18 cellular contexts compared by ENCODE assay signal in the genomic region with DNA sequence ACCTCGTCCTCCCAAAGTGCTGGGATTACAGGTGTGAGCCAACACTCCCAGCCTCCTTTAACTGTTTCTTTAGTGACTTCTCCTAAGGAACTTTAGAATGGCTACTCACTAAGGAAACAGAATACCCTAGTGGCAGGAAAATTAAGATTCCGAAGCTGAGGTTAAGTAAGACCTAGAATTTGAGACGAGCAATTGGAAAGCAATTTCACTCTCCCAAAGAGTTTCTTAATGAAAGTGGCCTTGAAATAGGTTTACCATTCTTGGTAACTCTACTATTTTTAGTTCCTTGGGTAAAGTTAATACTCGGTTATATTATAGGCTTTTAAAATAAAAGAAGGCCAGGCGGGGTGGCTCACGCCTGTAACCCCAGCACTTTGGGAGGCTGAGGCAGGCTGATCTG. TPM values are rescaled to one million over a fixed set of nuclear protein-coding genes. Genes with fewer than 3 reads are reported as not detected.
DNase-seq lines count a peak whose midpoint lies in the region; ATAC-seq and TF ChIP-seq lines count a peak whose summit lies in the region.
"Had no signal": no experiment of that assay in that cellular context is flagged by ENCODE, and none has a peak within 500 bp of the region (broad histone marks: within the 10 kb centered on the region; RNA-seq: fewer than 3 reads in every experiment).

No MANE protein-coding gene starts in this region.

- ATAC-seq in WTC11 (peak; percentile 61), gastrocnemius medialis (peak; percentile 55 to 88), HG03460 (IDR thresholded peaks at IDR 0.05; ENCODE audit: unreplicated experiment) (no peak)
- ATAC-seq: HepG2 had no signal

- H3K4me1 ChIP-seq in gastrocnemius medialis (peaks cover 9 to 10% of the 10 kb centered on the region in 2 donors), Caco-2 (peaks cover 10% of the 10 kb centered on the region; the same call in 1 of the 2 replicates)

- H3K4me1 Mint-ChIP-seq in WTC11 (no peaks in the 10 kb centered on the region), Caco-2 (ENCODE audit: low read depth, unreplicated experiment) (no peaks in the 10 kb centered on the region), endothelial cell (ENCODE audit: unreplicated experiment) (peaks cover 12% of the 10 kb centered on the region)
- H3K4me1 Mint-ChIP-seq: CD4-positive, alpha-beta memory T cell had no signal

- H3K4me3 Mint-ChIP-seq in WTC11 = no peak overlapping the region
- no peak overlapping the region for H3K4me3 Mint-ChIP-seq in Caco-2 (ENCODE audit: unreplicated experiment)
- H3K4me3 Mint-ChIP-seq in endothelial cell (ENCODE audit: unreplicated experiment) = no peak overlapping the region
- H3K4me3 Mint-ChIP-seq: CD14-positive monocyte; CD4-positive, alpha-beta memory T cell; IgD-negative memory B cell had no signal

- CTCF ChIA-PET in WTC11 (lab: Charles Lee) = interaction anchor here (1.5 to 1.9 kb wide), 2 partner anchors 35 to 133 kb away, joined by 4 to 5 read pairs; no protein-coding TSS in a partner anchor
- CTCF ChIA-PET in Caco-2 (lab: Charles Lee) = no interaction called here

- no peaks in the 10 kb centered on the region for H3K36me3 ChIP-seq in gastrocnemius medialis
- H3K36me3 ChIP-seq in Caco-2 (ENCODE audit: control insufficient read depth, insufficient read depth, low read length) = no peaks in the 10 kb centered on the region
- H3K36me3 ChIP-seq: BLaER1 had no signal

- H3K4me3 ChIP-seq in gastrocnemius medialis (no peak overlapping the region), Caco-2 (ENCODE audit: low read depth, low read length) (no peak overlapping the region)
- H3K4me3 ChIP-seq: BLaER1 had no signal

- no peak overlapping the region for H3K27ac ChIP-seq in 22Rv1
- H3K27ac ChIP-seq in gastrocnemius medialis = peak overlapping the region in 3 of 4 donors; percentile 1 to 42 (median 18)
- H3K27ac ChIP-seq: BLaER1 had no signal

- POLR2A ChIA-PET in WTC11 (lab: Charles Lee) (no interaction called here), Caco-2 (lab: Charles Lee) (no interaction called here)

- H3K27ac Mint-ChIP-seq in WTC11 (no peak overlapping the region), Caco-2 (ENCODE audit: unreplicated experiment) (no peak overlapping the region), endothelial cell (ENCODE audit: unreplicated experiment) (no peak overlapping the region)
- H3K27ac Mint-ChIP-seq: CD14-positive monocyte; CD4-positive, alpha-beta memory T cell; IgD-negative memory B cell had no signal

- TF ChIP-seq CTCF in 22Rv1 (IDR thresholded peaks at IDR 0.05) (0 out of 2 replicates have a peak, but pooled peaks have one; percentile 4), WTC11 (IDR thresholded peaks at IDR 0.05) (no peak), gastrocnemius medialis (IDR thresholded peaks at IDR 0.05 in 4 of 5, conservative IDR thresholded peaks at IDR 0.05 in 1 of 5) (no peak), Caco-2 (IDR thresholded peaks at IDR 0.05; ENCODE audit: insufficient read depth in 1 of 2, low read depth in 1 of 2, low read length in 1 of 2, severe bottlenecking in 1 of 2, unreplicated experiment in 1 of 2) (no peak), endothelial cell (IDR thresholded peaks at IDR 0.05; ENCODE audit: unreplicated experiment) (no peak)

- BruUV-seq in Caco-2 (replicated peaks; lab: Mats Ljungman, UMichigan) = no TSS peak

- no peaks in the 10 kb centered on the region for H3K27me3 ChIP-seq in gastrocnemius medialis
- H3K27me3 ChIP-seq in Caco-2 (replicated peaks; ENCODE audit: control insufficient read depth, insufficient read depth, low read length) = no peaks in the 10 kb centered on the region
- H3K27me3 ChIP-seq: BLaER1 had no signal

- no peaks in the 10 kb centered on the region for H3K36me3 Mint-ChIP-seq in WTC11
- no peaks in the 10 kb centered on the region for H3K36me3 Mint-ChIP-seq in Caco-2 (ENCODE audit: insufficient read depth, unreplicated experiment)
- no peaks in the 10 kb centered on the region for H3K36me3 Mint-ChIP-seq in endothelial cell (ENCODE audit: low read depth, unreplicated experiment)
- H3K36me3 Mint-ChIP-seq: CD14-positive monocyte; CD4-positive, alpha-beta memory T cell; IgD-negative memory B cell had no signal

- H3K9me3 ChIP-seq in gastrocnemius medialis (no peaks in the 10 kb centered on the region), Caco-2 (no peaks in the 10 kb centered on the region)
- H3K9me3 ChIP-seq: BLaER1 had no signal

- no peak for TF ChIP-seq POLR2A in gastrocnemius medialis (IDR thresholded peaks at IDR 0.05)

- no peaks in the 10 kb centered on the region for H3K9me3 Mint-ChIP-seq in WTC11
- no peaks in the 10 kb centered on the region for H3K9me3 Mint-ChIP-seq in Caco-2 (ENCODE audit: unreplicated experiment)
- H3K9me3 Mint-ChIP-seq in endothelial cell (ENCODE audit: unreplicated experiment) = no peaks in the 10 kb centered on the region
- H3K9me3 Mint-ChIP-seq: CD14-positive monocyte; CD4-positive, alpha-beta memory T cell; IgD-negative memory B cell had no signal

- DNase-seq in WTC11 (ENCODE audit: low spot score) (no peak), fibroblast of gingiva (ENCODE audit: low read depth) (peak; percentile 45), gastrocnemius medialis (no peak), T1000 (lab: John Stamatoyannopoulos, UW) (no peak), Caco-2 (no peak), endothelial cell (ENCODE audit: low spot score) (no peak)
- DNase-seq: 8988T; Calu3; CD4-positive, alpha-beta memory T cell; DMS79 treated with DMSO at 0.1 percent for 48 hours; GF-D8; HCEC 1CT had no signal

- intact Hi-C loops in gastrocnemius medialis (cut with DNase I; ENCODE audit: low total_unique reads) = no loop called here
- intact Hi-C loops in Caco-2 (cut with micrococcal nuclease; ENCODE audit: unreplicated experiment) = no loop called here

- H3K27me3 Mint-ChIP-seq in WTC11 (ENCODE audit: low read depth) (no peaks in the 10 kb centered on the region), Caco-2 (ENCODE audit: insufficient read depth, unreplicated experiment) (no peaks in the 10 kb centered on the region), endothelial cell (ENCODE audit: unreplicated experiment) (no peaks in the 10 kb centered on the region)

- in situ Hi-C loops in gastrocnemius medialis (cut with MboI; ENCODE audit: low sequenced_read_pairs in 4 of 4) = no loop called here

TF ChIP-seq in WTC11, 78 proteins besides CTCF, POLR2A, EP300 and RAD21:
- TF ChIP-seq, protein P1, sequence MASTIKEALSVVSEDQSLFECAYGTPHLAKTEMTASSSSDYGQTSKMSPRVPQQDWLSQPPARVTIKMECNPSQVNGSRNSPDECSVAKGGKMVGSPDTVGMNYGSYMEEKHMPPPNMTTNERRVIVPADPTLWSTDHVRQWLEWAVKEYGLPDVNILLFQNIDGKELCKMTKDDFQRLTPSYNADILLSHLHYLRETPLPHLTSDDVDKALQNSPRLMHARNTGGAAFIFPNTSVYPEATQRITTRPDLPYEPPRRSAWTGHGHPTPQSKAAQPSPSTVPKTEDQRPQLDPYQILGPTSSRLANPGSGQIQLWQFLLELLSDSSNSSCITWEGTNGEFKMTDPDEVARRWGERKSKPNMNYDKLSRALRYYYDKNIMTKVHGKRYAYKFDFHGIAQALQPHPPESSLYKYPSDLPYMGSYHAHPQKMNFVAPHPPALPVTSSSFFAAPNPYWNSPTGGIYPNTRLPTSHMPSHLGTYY (CRISPR knock-in tag; IDR thresholded peaks at IDR 0.05) = no peak
- TF ChIP-seq MXD4 (CRISPR knock-in tag; IDR thresholded peaks at IDR 0.05; ENCODE audit: borderline replicate concordance) (no peak), ZNF263 (CRISPR knock-in tag; IDR thresholded peaks at IDR 0.05; ENCODE audit: low read depth) (no peak)

RNA-seq across cellular contexts. Expression of gene GOLPH3, which starts 22.9 kb away (rescaled TPM):
- total RNA-seq in WTC11 (2021) (88.7 to 101 TPM (median 95.4 TPM) in 3 replicates), gastrocnemius medialis (10 to 100 TPM; 34.9 to 77.8 (median 46.1) TPM), Caco-2 (2022) (107 and 122 TPM in 2 replicates), endothelial cell (ENCODE audit: unreplicated experiment) (105 TPM)
